Comparison of ENCODE assay signal across 8 cellular contexts in the genomic region with DNA sequence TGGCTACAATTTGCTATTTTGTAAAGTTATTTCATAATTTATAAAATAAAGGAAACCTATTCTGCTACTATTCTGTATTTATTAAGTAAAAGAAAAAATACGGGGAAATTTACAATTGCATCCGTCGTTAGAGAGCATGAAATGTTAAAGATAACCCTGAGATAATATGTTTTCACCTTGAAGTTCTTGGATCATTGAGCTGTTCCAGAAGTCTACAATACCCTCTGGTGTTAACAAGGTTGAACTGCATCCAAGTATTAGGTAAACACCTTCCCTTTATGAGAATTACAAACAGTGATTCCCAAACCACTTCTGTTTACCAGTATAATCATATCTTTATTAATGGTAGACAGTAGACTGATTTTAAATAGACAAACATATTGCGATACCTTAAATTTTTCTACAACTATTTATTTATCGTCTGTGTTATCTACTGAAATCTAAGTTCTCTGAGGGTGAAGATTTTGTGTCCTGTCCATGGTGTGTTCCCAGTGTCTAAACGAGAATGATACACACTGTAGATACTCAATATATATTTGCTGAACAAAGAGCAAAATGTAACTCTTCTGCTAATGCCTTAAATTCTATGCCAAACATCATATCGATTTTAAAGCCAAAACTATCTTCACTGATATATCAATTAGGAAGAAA. TPM values are rescaled to one million over a fixed set of nuclear protein-coding genes. Genes with fewer than 3 reads are reported as not detected.
DNase-seq lines count a peak whose midpoint lies in the region; TF ChIP-seq lines count a peak whose summit lies in the region.

No MANE protein-coding gene starts in this region.

- H3K9me3 ChIP-seq in uterus, result no peaks in the 10 kb centered on the region

- no peaks in the 10 kb centered on the region for H3K27me3 ChIP-seq in uterus

- TF ChIP-seq POLR2A in uterus (IDR thresholded peaks at IDR 0.05), result no peak

- H3K27ac ChIP-seq in uterus, result no peak overlapping the region

- TF ChIP-seq CTCF in uterus (IDR thresholded peaks at IDR 0.05), result peak in 3 of 4 experiments; percentile 10 to 20 (median 20)

- no peaks in the 10 kb centered on the region for H3K36me3 ChIP-seq in uterus

- intact Hi-C loops in uterus (cut with DNase I; ENCODE audit: low total_unique reads), result no loop called here

- no peak overlapping the region for H3K4me3 ChIP-seq in uterus

- no peaks in the 10 kb centered on the region for H3K4me1 ChIP-seq in uterus

- peak; percentile 66 for DNase-seq in NCI-H510A treated with DMSO at 0.1 percent for 48 hours (lab: John Stamatoyannopoulos, UW)
- DNase-seq in NCI-H510A (lab: John Stamatoyannopoulos, UW), result no peak
- peak; percentile 61 for DNase-seq in HCEC 1CT
- peak; percentile 54 for DNase-seq in LoVo (ENCODE audit: low spot score)
- peak; percentile 25 for DNase-seq in SKM-1 (lab: John Stamatoyannopoulos, UW; ENCODE audit: unreplicated experiment)
- DNase-seq in glomerular visceral epithelial cell (ENCODE audit: extremely low spot score), result peak; percentile 46
- DNase-seq in uterus, result no peak
- no peak for DNase-seq in superior temporal gyrus (ENCODE audit: extremely low spot score)

RNA-seq across cellular contexts. Expression of gene TBC1D32, which starts 28.2 kb away (rescaled TPM):
- total RNA-seq in uterus, result 10 to 100 TPM in 2 of 4 donors, 1 to 10 TPM in 2; 2.1 to 73.0 (median 10.1) TPM

Comparison
In these comparisons a context has a peak if more than half of its experiments do, and no peak if none do; other contexts are left out.
1. DNase-seq: peak in NCI-H510A treated with DMSO at 0.1 percent for 48 hours (single experiment), HCEC 1CT (single experiment), LoVo (single experiment), SKM-1 (single experiment) and glomerular visceral epithelial cell (single experiment); none in NCI-H510A (single experiment), uterus (0 of 2) and superior temporal gyrus (single experiment).